In genomic region chr7:114924066-114924712, GRCh38 we compare ENCODE assay signal across 9 cellular contexts. TPM values are rescaled to one million over a fixed set of nuclear protein-coding genes. Genes with fewer than 3 reads are reported as not detected.
DNase-seq lines count a peak whose midpoint lies in the region; ATAC-seq and TF ChIP-seq lines count a peak whose summit lies in the region.
"Had no signal": no experiment of that assay in that cellular context is flagged by ENCODE, and none has a peak within 500 bp of the region (broad histone marks: within the 10 kb centered on the region; RNA-seq: fewer than 3 reads in every experiment).

No MANE protein-coding gene starts in this region.

- H3K27me3 Mint-ChIP-seq in endodermal cell (ENCODE audit: insufficient read depth) = peaks cover 7% of the 10 kb centered on the region
- H3K27me3 Mint-ChIP-seq in stimulated activated naive CD8-positive, alpha-beta T cell treated with anti-CD3 and anti-CD28 coated beads, Interleukin-15, amount 100 ng/mL, for 72 hours = no peaks in the 10 kb centered on the region

- H3K23ac ChIP-seq in IMR-90 (ENCODE audit: low read depth, low read length) = peak overlapping the region; percentile 50; the same call in 1 of the 2 replicates

- TF ChIP-seq CTCF in SK-N-SH (IDR thresholded peaks at IDR 0.05) (no peak), IMR-90 (conservative IDR thresholded peaks at IDR 0.05; ENCODE audit: low read depth, low read length) (no peak), endodermal cell (conservative IDR thresholded peaks at IDR 0.05) (no peak)

- H3K36me3 Mint-ChIP-seq in endodermal cell (ENCODE audit: low read depth) = no peaks in the 10 kb centered on the region

- H3K27ac ChIP-seq in SK-N-SH (ENCODE audit: low read depth in 2 of 2, low read length in 1 of 2) = no peak overlapping the region
- no peak overlapping the region; the same call in 1 of the 2 replicates for H3K27ac ChIP-seq in IMR-90 (ENCODE audit: insufficient read depth, low read length)
- no peak overlapping the region for H3K27ac ChIP-seq in endodermal cell (ENCODE audit: low read depth, low read length)

- ATAC-seq in SK-N-SH treated with all-trans-retinoic acid at 6 μM for 48 hours = no peak
- no peak for ATAC-seq in IMR-90 (ENCODE audit: low read depth)
- ATAC-seq in stimulated activated naive CD8-positive, alpha-beta T cell treated with anti-CD3 and anti-CD28 coated beads, Interleukin-15, amount 100 ng/mL, for 72 hours = no peak

- H3K9me3 ChIP-seq in SK-N-SH (no peaks in the 10 kb centered on the region), IMR-90 (ENCODE audit: control insufficient read depth, insufficient read depth, low read length) (no peaks in the 10 kb centered on the region), endodermal cell (ENCODE audit: control insufficient read depth, low read length) (no peaks in the 10 kb centered on the region)

- no peaks in the 10 kb centered on the region for H3K9me1 ChIP-seq in IMR-90 (ENCODE audit: insufficient read depth, low read length)

- no peak overlapping the region for H3K4ac ChIP-seq in IMR-90 (ENCODE audit: low read depth, low read length)

- WGBS in SK-N-SH (ENCODE audit: low lambda C conversion rate) = 9% methylated on average over 4 of the region's 4 CpGs
- WGBS in IMR-90 (ENCODE audit: extremely low coverage in 2 of 2, insufficient read length in 1 of 2), 2 experiments = 6% methylated on average over 2 of the region's 4 CpGs; no CpG with 5 or more reads in 1 of the 2 experiments
- WGBS in endodermal cell (ENCODE audit: insufficient coverage in 1 of 2, insufficient read length in 1 of 2), 2 experiments = 86 to 91% methylated on average over 2 to 4 of the region's 4 CpGs

- TF ChIP-seq RAD21 in SK-N-SH (IDR thresholded peaks at IDR 0.05; ENCODE audit: low read length) (no peak), IMR-90 (IDR thresholded peaks at IDR 0.05; ENCODE audit: low read length) (no peak)

- no peaks in the 10 kb centered on the region for H3F3A ChIP-seq in SK-N-SH (replicated peaks; ENCODE audit: insufficient read depth)

- H3K79me2 ChIP-seq in SK-N-SH (ENCODE audit: insufficient read depth) = no peaks in the 10 kb centered on the region

- TSS peak; percentile 51 for BruUV-seq in IMR-90 (replicated peaks; lab: Mats Ljungman, UMichigan)

- H3K4me3 Mint-ChIP-seq in endodermal cell = no peak overlapping the region
- H3K4me3 Mint-ChIP-seq in stimulated activated naive CD8-positive, alpha-beta T cell treated with anti-CD3 and anti-CD28 coated beads, Interleukin-15, amount 100 ng/mL, for 72 hours = peak overlapping the region; percentile 89 to 97

- H2AFZ ChIP-seq in SK-N-SH (ENCODE audit: low read depth) = no peak overlapping the region
- H2AFZ ChIP-seq in IMR-90 (replicated peaks; ENCODE audit: low read length, poor library complexity) = no peak overlapping the region

- H4K20me1 ChIP-seq in SK-N-SH (ENCODE audit: insufficient read depth) (no peaks in the 10 kb centered on the region), IMR-90 (ENCODE audit: insufficient read depth, low read length) (no peaks in the 10 kb centered on the region)

- H2BK120ac ChIP-seq in IMR-90 (ENCODE audit: low read depth, low read length) = no peak overlapping the region

- dilution Hi-C loops in IMR-90 (cut with HindIII; ENCODE audit: low sequenced_read_pairs, unreplicated experiment) = no loop called here

- H3K14ac ChIP-seq in IMR-90 (replicated peaks; ENCODE audit: low read depth, low read length) = peak overlapping the region; percentile 23; the same call in 1 of the 2 replicates

- H3K36me3 ChIP-seq in SK-N-SH (replicated peaks in 1 of 2; ENCODE audit: control insufficient read depth in 1 of 2, insufficient read depth in 2 of 2, low read length in 1 of 2) (no peaks in the 10 kb centered on the region), IMR-90 (ENCODE audit: control insufficient read depth, insufficient read depth, low read length) (no peaks in the 10 kb centered on the region; the same call in 1 of the 2 replicates), endodermal cell (ENCODE audit: control insufficient read depth, insufficient read depth, low read length) (no peaks in the 10 kb centered on the region)

- H3K27ac Mint-ChIP-seq in endodermal cell = no peak overlapping the region
- H3K27ac Mint-ChIP-seq in stimulated activated naive CD8-positive, alpha-beta T cell treated with anti-CD3 and anti-CD28 coated beads, Interleukin-15, amount 100 ng/mL, for 72 hours = peak overlapping the region; percentile 12 to 90

- no peak overlapping the region for H2BK20ac ChIP-seq in IMR-90 (ENCODE audit: low read depth, low read length)

- in situ Hi-C loops in IMR-90 (cut with MboI; ENCODE audit: low sequenced_read_pairs) = no loop called here

- peaks cover 4% of the 10 kb centered on the region for H3K4me1 Mint-ChIP-seq in endodermal cell
- peaks cover 51% of the 10 kb centered on the region for H3K4me1 Mint-ChIP-seq in stimulated activated naive CD8-positive, alpha-beta T cell treated with anti-CD3 and anti-CD28 coated beads, Interleukin-15, amount 100 ng/mL, for 72 hours

- no peak overlapping the region for H2AK9ac ChIP-seq in IMR-90 (replicated peaks; ENCODE audit: low read depth, low read length, poor library complexity)

- no peak overlapping the region for H3K4me3 ChIP-seq in SK-N-SH (ENCODE audit: low read depth in 2 of 2, low read length in 1 of 2)
- no peak overlapping the region for H3K4me3 ChIP-seq in IMR-90 (ENCODE audit: insufficient read depth, low read depth, low read length)
- peak overlapping the region; percentile 88 for H3K4me3 ChIP-seq in endodermal cell (ENCODE audit: low read length)

- TF ChIP-seq POLR2A in IMR-90 (IDR thresholded peaks at IDR 0.05; ENCODE audit: low read depth, low read length) = no peak

- no peak for TF ChIP-seq EP300 in SK-N-SH (IDR thresholded peaks at IDR 0.05; ENCODE audit: borderline replicate concordance in 1 of 2, low read depth in 1 of 2, low read length in 1 of 2)

- POLR2A ChIA-PET in SK-N-SH (lab: Yijun Ruan, JAX) = no interaction called here
- POLR2A ChIA-PET in IMR-90 (lab: Charles Lee; ENCODE audit: unreplicated experiment) = no interaction called here

- intact Hi-C loops in IMR-90 (cut with micrococcal nuclease) = loop anchor here (10.0 kb wide), 1 partner anchor 839 kb away; no protein-coding TSS in a partner anchor

- H3K9ac ChIP-seq in SK-N-SH (no peak overlapping the region), IMR-90 (ENCODE audit: low read depth, low read length) (peak overlapping the region; percentile 43; the same call in 1 of the 2 replicates), endodermal cell (ENCODE audit: extremely low read depth, low read length, poor library complexity, severe bottlenecking) (no peak overlapping the region)

- peak overlapping the region; percentile 55; the same call in 1 of the 2 replicates for H3K18ac ChIP-seq in IMR-90 (ENCODE audit: low read depth, low read length)

- peaks cover 12 to 32% of the 10 kb centered on the region in 2 experiments; a peak in 3 of 4 replicates for H3K79me1 ChIP-seq in IMR-90 (ENCODE audit: low read depth in 1 of 2, low read length in 2 of 2)

- no peak overlapping the region for H2BK15ac ChIP-seq in IMR-90 (ENCODE audit: low read depth, low read length)

- no peaks in the 10 kb centered on the region for H3K9me3 Mint-ChIP-seq in endodermal cell
- H3K9me3 Mint-ChIP-seq in stimulated activated naive CD8-positive, alpha-beta T cell treated with anti-CD3 and anti-CD28 coated beads, Interleukin-15, amount 100 ng/mL, for 72 hours = no peaks in the 10 kb centered on the region

- H3K4me2 ChIP-seq in SK-N-SH = no peak overlapping the region
- H3K4me2 ChIP-seq in IMR-90 (ENCODE audit: low read depth, low read length) = peak overlapping the region; percentile 87

- DNase-seq in SK-N-SH (no peak), IMR-90 (no peak), endodermal cell (no peak), cerebellar cortex (ENCODE audit: low spot score) (no peak), ecto neural progenitor cell (ENCODE audit: low spot score) (no peak), COR-L47 (lab: John Stamatoyannopoulos, UW) (no peak)
- DNase-seq in stimulated activated naive CD8-positive, alpha-beta T cell treated with anti-CD3 and anti-CD28 coated beads, Interleukin-15, amount 100 ng/mL, for 72 hours = no peak
- DNase-seq: AML-193 had no signal

- no peak overlapping the region for H4K8ac ChIP-seq in IMR-90 (ENCODE audit: low read depth in 2 of 2, low read length in 2 of 2)

- H3K56ac ChIP-seq in IMR-90 (ENCODE audit: extremely low read depth, insufficient read depth, low read length) = no peak overlapping the region

- H2AK5ac ChIP-seq in IMR-90 (ENCODE audit: low read depth, low read length) = no peak overlapping the region

- H4K5ac ChIP-seq in IMR-90 (ENCODE audit: low read depth, low read length) = peak overlapping the region; percentile 70; the same call in 1 of the 2 replicates

- CTCF ChIA-PET in SK-N-SH (lab: Yijun Ruan, JAX) = interaction anchor here (1.2 to 1.6 kb wide), 2 partner anchors 11 to 16 kb away, joined by 3 to 5 read pairs; no protein-coding TSS in a partner anchor
- CTCF ChIA-PET in IMR-90 (lab: Yijun Ruan, JAX) = interaction anchor here (0.6 to 1.7 kb wide), 3 partner anchors 9 to 249 kb away, joined by 4 to 6 read pairs (median 4); no protein-coding TSS in a partner anchor

- no peaks in the 10 kb centered on the region for H3K9me2 ChIP-seq in SK-N-SH

- H2BK5ac ChIP-seq in IMR-90 (ENCODE audit: low read depth, low read length, poor library complexity, severe bottlenecking) = peak overlapping the region; percentile 68

- no peak overlapping the region for H4K91ac ChIP-seq in IMR-90 (ENCODE audit: insufficient read depth, low read depth, low read length)

- H3K4me1 ChIP-seq in SK-N-SH (ENCODE audit: control insufficient read depth in 1 of 2, insufficient read depth in 2 of 2, low read depth in 1 of 2, low read length in 1 of 2) (no peaks in the 10 kb centered on the region; a peak in 1 of 4 replicates), IMR-90 (ENCODE audit: control insufficient read depth, insufficient read depth, low read length) (peaks cover 5% of the 10 kb centered on the region), endodermal cell (ENCODE audit: control insufficient read depth, insufficient read depth, low read length) (no peaks in the 10 kb centered on the region)

- H3K27me3 ChIP-seq in SK-N-SH (ENCODE audit: insufficient read depth) (peaks cover 20% of the 10 kb centered on the region; the same call in 1 of the 2 replicates), IMR-90 (ENCODE audit: control insufficient read depth, insufficient read depth, low read length) (no peaks in the 10 kb centered on the region), endodermal cell (ENCODE audit: control insufficient read depth, insufficient read depth, low read length, poor library complexity, severe bottlenecking) (no peaks in the 10 kb centered on the region)

RNA-seq across cellular contexts. Expression of gene MDFIC, which starts 2.3 kb away (rescaled TPM):
- polyA plus RNA-seq in SK-N-SH (2012; rRNA removed) (2.8 and 5.0 TPM in 2 replicates), IMR-90 (2012; rRNA removed) (16.9 and 18.1 TPM in 2 replicates)
- 4.2 and 4.8 TPM in 2 replicates for polyA plus RNA-seq in SK-N-SH (2012; cell fraction: cytosol; rRNA removed)
- 0.79 and 1.9 TPM in 2 replicates for polyA plus RNA-seq in SK-N-SH (2012; cell fraction: nucleus; rRNA removed)
- total RNA-seq in IMR-90 (2012; rRNA removed) (29.7 and 35.0 TPM in 2 replicates), endodermal cell (10 to 100 TPM in 1 of 2 donors, 1 to 10 TPM in 1; 7.4 to 15.1 TPM)
- polyA plus RNA-seq in IMR-90 (2012; cell fraction: cytosol; rRNA removed) = 7.5 and 10.8 TPM in 2 replicates
- 2.9 and 8.2 TPM in 2 replicates for polyA plus RNA-seq in IMR-90 (2012; cell fraction: nucleus; rRNA removed; ENCODE audit: low replicate concordance)
- 22.1 TPM for polyA plus RNA-seq in endodermal cell (2013, experiment 1 of 2)
- polyA plus RNA-seq in endodermal cell (2013, experiment 2 of 2) = 18.5 TPM
